Comparison of ENCODE assay signal across 8 cellular contexts in the genomic region with DNA sequence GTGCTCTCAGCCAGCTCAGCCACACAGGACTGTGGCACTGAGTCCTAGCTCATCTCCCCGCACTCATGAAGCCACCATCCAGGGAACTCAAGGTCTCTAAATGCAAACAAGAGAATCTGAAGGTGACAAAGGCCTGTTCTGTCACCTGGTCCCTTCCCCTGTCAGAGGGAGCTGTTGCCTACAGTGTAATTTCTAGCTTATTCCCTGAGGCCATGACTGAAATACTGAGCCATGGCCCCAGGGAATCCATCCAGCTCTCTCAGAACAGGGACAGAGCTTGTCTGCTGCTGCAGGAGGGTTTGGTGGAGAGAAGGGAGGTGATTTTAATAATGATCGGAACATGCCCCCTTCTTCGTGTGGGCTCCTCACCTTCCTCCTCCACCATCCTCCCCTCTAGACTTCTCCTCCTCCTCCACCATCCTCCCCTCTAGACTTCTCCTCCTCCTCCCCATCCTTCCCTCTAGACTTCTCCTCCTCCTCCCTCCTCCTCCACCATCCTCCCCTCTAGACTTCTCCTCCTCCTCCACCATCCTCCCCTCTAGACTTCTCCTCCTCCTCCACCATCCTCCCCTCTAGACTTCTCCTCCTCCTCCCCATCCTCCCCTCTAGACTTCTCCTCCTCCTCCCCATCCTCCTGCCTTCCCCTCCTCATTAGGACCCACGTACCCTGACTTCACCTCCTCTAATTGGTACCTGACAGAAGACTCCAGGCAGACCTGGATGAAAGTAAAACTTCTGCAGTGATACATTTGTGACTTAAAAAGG.
A peak's percentile ranks its signal among the peaks of the same experiment; 100 is the strongest.
DNase-seq lines count a peak whose midpoint lies in the region; ATAC-seq lines count a peak whose summit lies in the region.

No MANE protein-coding gene starts in this region.

- H3K9me3 Mint-ChIP-seq in activated CD4-positive, alpha-beta T cell treated with anti-CD3 and anti-CD28 coated beads, Interleukin-2, amount 10 ng/mL, durations not matched to agents 24 days and 14 days = no peaks in the 10 kb centered on the region

- H3K27me3 Mint-ChIP-seq in activated CD4-positive, alpha-beta T cell treated with anti-CD3 and anti-CD28 coated beads, Interleukin-2, amount 10 ng/mL, durations not matched to agents 24 days and 14 days = no peaks in the 10 kb centered on the region

- peak; percentile 9 to 30 for DNase-seq in activated CD4-positive, alpha-beta T cell treated with anti-CD3 and anti-CD28 coated beads, Interleukin-2, amount 50 U/mL, for 24 hours (ENCODE audit: low read depth in 1 of 2, low spot score in 1 of 2)
- no peak for DNase-seq in activated CD4-positive, alpha-beta T cell treated with anti-CD3 and anti-CD28 coated beads, Interleukin-2, amount 10 ng/mL, durations not matched to agents 24 days and 14 days
- DNase-seq in SKM-1 (lab: John Stamatoyannopoulos, UW; ENCODE audit: unreplicated experiment) = peak; percentile 9
- DNase-seq in cardiac septum (ENCODE audit: low spot score) = peak; percentile 87
- DNase-seq in stimulated activated CD8-positive, alpha-beta memory T cell treated with anti-CD3 and anti-CD28 coated beads, Interleukin-15, amount 100 ng/mL, for 1 hour (ENCODE audit: low read depth) = peak; percentile 21
- DNase-seq in posterior vena cava (ENCODE audit: low spot score) = no peak
- no peak for DNase-seq in NCI-H1105 treated with DMSO at 0.1 percent for 48 hours (lab: John Stamatoyannopoulos, UW)

- H3K27ac Mint-ChIP-seq in activated CD4-positive, alpha-beta T cell treated with anti-CD3 and anti-CD28 coated beads, Interleukin-2, amount 10 ng/mL, durations not matched to agents 24 days and 14 days = no peak overlapping the region

- H3K4me1 Mint-ChIP-seq in activated CD4-positive, alpha-beta T cell treated with anti-CD3 and anti-CD28 coated beads, Interleukin-2, amount 10 ng/mL, durations not matched to agents 24 days and 14 days = no peaks in the 10 kb centered on the region

- no peaks in the 10 kb centered on the region for H3K36me3 Mint-ChIP-seq in activated CD4-positive, alpha-beta T cell treated with anti-CD3 and anti-CD28 coated beads, Interleukin-2, amount 10 ng/mL, durations not matched to agents 24 days and 14 days (ENCODE audit: low read depth)

- no peak overlapping the region for H3K4me3 Mint-ChIP-seq in activated CD4-positive, alpha-beta T cell treated with anti-CD3 and anti-CD28 coated beads, Interleukin-2, amount 10 ng/mL, durations not matched to agents 24 days and 14 days

- intact Hi-C loops in activated CD4-positive, alpha-beta T cell treated with anti-CD3 and anti-CD28 coated beads, Interleukin-2, amount 10 ng/mL, durations not matched to agents 24 days and 14 days (cut with micrococcal nuclease) = no loop called here
- intact Hi-C loops in cardiac septum (cut with DNase I) (no loop called here), posterior vena cava (cut with DNase I) (no loop called here)

- ATAC-seq in GM19397 (IDR thresholded peaks at IDR 0.05; ENCODE audit: unreplicated experiment) = no peak

Comparison
In these comparisons a context has a peak if more than half of its experiments do, and no peak if none do; other contexts are left out.
1. DNase-seq: peak in activated CD4-positive, alpha-beta T cell treated with anti-CD3 and anti-CD28 coated beads, Interleukin-2, amount 50 U/mL, for 24 hours (2 of 2), SKM-1 (single experiment), cardiac septum (single experiment) and stimulated activated CD8-positive, alpha-beta memory T cell treated with anti-CD3 and anti-CD28 coated beads, Interleukin-15, amount 100 ng/mL, for 1 hour (single experiment); none in activated CD4-positive, alpha-beta T cell treated with anti-CD3 and anti-CD28 coated beads, Interleukin-2, amount 10 ng/mL, durations not matched to agents 24 days and 14 days (single experiment), posterior vena cava (single experiment) and NCI-H1105 treated with DMSO at 0.1 percent for 48 hours (single experiment).